ENCODE assay signal across 24 cellular contexts in the genomic region with DNA sequence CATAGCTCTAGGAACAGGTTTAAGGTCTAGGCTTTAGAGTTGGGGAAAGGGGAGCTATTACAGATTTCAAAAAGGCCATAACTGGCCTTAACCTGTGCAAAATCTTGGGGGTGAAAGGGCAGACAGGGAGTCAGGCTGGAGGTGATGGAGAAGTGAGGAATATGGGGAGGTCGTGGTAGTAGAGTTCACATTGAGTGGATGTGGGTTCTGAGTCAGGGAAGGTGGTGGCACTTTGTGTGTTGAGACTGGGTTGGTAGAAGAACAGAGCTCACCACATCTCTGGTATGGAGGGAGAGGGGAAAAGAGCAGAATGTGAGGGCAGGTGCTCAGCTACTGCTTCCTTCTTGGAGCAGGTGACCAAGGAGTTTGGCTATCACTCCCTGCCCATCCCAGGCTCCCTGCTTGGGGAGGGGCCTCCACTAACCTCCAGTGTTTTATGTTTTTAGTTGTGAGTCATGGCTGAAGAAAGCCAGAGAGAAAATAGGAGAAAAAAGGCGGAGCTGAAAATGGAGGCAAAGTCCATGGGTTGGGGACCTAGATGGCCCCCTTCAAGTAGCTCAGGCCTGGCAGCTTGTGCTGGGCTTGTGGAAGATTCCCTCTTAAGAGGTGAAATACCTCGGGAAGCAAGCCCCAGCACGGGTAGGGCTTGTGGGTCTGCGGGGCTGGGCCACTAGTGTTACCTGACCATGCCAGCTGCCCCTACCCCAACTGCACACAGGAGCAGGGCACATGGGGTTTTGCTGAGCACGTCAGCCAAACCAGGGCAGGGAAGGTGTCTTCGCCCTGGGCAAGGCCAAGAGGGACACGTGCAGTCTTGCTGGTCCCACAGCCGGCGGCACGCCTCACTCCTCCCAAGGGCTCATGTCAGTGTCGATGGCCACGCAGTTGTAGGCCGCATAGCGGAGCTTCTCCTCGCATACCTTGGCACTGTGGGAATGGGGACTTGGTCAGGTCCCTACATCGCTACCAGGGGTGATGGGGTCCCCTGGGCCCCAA. TPM values are rescaled to one million over a fixed set of nuclear protein-coding genes. Genes with fewer than 3 reads are reported as not detected.
DNase-seq lines count a peak whose midpoint lies in the region; ATAC-seq and TF ChIP-seq lines count a peak whose summit lies in the region.
"Had no signal": no experiment of that assay in that cellular context is flagged by ENCODE, and none has a peak within 500 bp of the region (broad histone marks: within the 10 kb centered on the region; RNA-seq: fewer than 3 reads in every experiment).

No MANE protein-coding gene starts in this region.

- H3K36me3 Mint-ChIP-seq in activated CD8-positive, alpha-beta T cell treated with anti-CD3 and anti-CD28 coated beads for 36 hours (ENCODE audit: low read depth), result peaks cover 6% of the 10 kb centered on the region
- H3K36me3 Mint-ChIP-seq in activated CD8-positive, alpha-beta T cell treated with anti-CD3 and anti-CD28 coated beads, Interleukin-2, amount 10 ng/mL, durations not matched to agents 7 days and 5 days (ENCODE audit: low read depth), result peaks cover 29% of the 10 kb centered on the region
- peaks cover 63% of the 10 kb centered on the region for H3K36me3 Mint-ChIP-seq in CD8-positive, alpha-beta T cell
- H3K36me3 Mint-ChIP-seq in dendritic cell treated with granulocyte-macrophage colony-stimulating factor and Interleukin-4, amounts not matched to agents 40 ng/mL and 50 ng/mL, for 4 days (ENCODE audit: low read depth), result peaks cover 66% of the 10 kb centered on the region
- peaks cover 0 to 63% (median 6%) of the 10 kb centered on the region in 3 donors for H3K36me3 Mint-ChIP-seq in naive thymus-derived CD8-positive, alpha-beta T cell

- H3K27me3 Mint-ChIP-seq in activated CD8-positive, alpha-beta T cell treated with anti-CD3 and anti-CD28 coated beads for 36 hours, result no peaks in the 10 kb centered on the region
- no peaks in the 10 kb centered on the region for H3K27me3 Mint-ChIP-seq in activated CD8-positive, alpha-beta T cell treated with anti-CD3 and anti-CD28 coated beads, Interleukin-2, amount 10 ng/mL, durations not matched to agents 7 days and 5 days (ENCODE audit: low read depth)
- H3K27me3 Mint-ChIP-seq in CD8-positive, alpha-beta T cell (ENCODE audit: low read depth), result no peaks in the 10 kb centered on the region
- H3K27me3 Mint-ChIP-seq in dendritic cell treated with granulocyte-macrophage colony-stimulating factor and Interleukin-4, amounts not matched to agents 40 ng/mL and 50 ng/mL, for 4 days, result no peaks in the 10 kb centered on the region
- H3K27me3 Mint-ChIP-seq in naive thymus-derived CD8-positive, alpha-beta T cell, result no peaks in the 10 kb centered on the region

- H3K27ac ChIP-seq in CD8-positive, alpha-beta T cell (ENCODE audit: low read depth, low read length), result no peak overlapping the region
- no peak overlapping the region for H3K27ac ChIP-seq in caudate nucleus (ENCODE audit: low read depth, low read length)
- H3K27ac ChIP-seq: adrenal gland, heart left ventricle, left ventricle myocardium inferior, upper lobe of left lung had no signal

- no peak overlapping the region for H3K4me3 ChIP-seq in CD8-positive, alpha-beta T cell (ENCODE audit: low read depth, low read length)
- H3K4me3 ChIP-seq: adrenal gland, heart left ventricle, left ventricle myocardium inferior, upper lobe of left lung had no signal

- CTCF ChIA-PET in activated CD8-positive, alpha-beta T cell treated with anti-CD3 and anti-CD28 coated beads for 36 hours (lab: Charles Lee), result interaction anchor here (0.7 kb wide), 1 partner anchor 17 kb away, joined by 3 read pairs; a partner anchor contains a TSS
- CTCF ChIA-PET in activated CD8-positive, alpha-beta T cell treated with anti-CD3 and anti-CD28 coated beads, Interleukin-2, amount 10 ng/mL, durations not matched to agents 7 days and 5 days (lab: Charles Lee), result no interaction called here
- CTCF ChIA-PET in CD8-positive, alpha-beta T cell (lab: Charles Lee), result interaction anchor here (0.8 to 0.9 kb wide), 2 partner anchors 11 to 216 kb away, joined by 3 read pairs; no protein-coding TSS in a partner anchor

- H3K4me1 Mint-ChIP-seq in activated CD8-positive, alpha-beta T cell treated with anti-CD3 and anti-CD28 coated beads for 36 hours (ENCODE audit: low read depth), result peaks cover 6% of the 10 kb centered on the region
- H3K4me1 Mint-ChIP-seq in activated CD8-positive, alpha-beta T cell treated with anti-CD3 and anti-CD28 coated beads, Interleukin-2, amount 10 ng/mL, durations not matched to agents 7 days and 5 days (ENCODE audit: low read depth), result peaks cover 8% of the 10 kb centered on the region
- peaks cover 5% of the 10 kb centered on the region for H3K4me1 Mint-ChIP-seq in CD8-positive, alpha-beta T cell (ENCODE audit: low read depth)
- H3K4me1 Mint-ChIP-seq in dendritic cell treated with granulocyte-macrophage colony-stimulating factor and Interleukin-4, amounts not matched to agents 40 ng/mL and 50 ng/mL, for 4 days (ENCODE audit: low read depth), result peaks cover 27% of the 10 kb centered on the region
- H3K4me1 Mint-ChIP-seq in naive thymus-derived CD8-positive, alpha-beta T cell, result peaks cover 4 to 12% (median 9%) of the 10 kb centered on the region in 4 donors

- intact Hi-C loops in activated CD8-positive, alpha-beta T cell treated with anti-CD3 and anti-CD28 coated beads for 36 hours (cut with micrococcal nuclease), result no loop called here
- intact Hi-C loops in CD8-positive, alpha-beta T cell (cut with DNase I, micrococcal nuclease), result no loop called here
- intact Hi-C loops in dendritic cell treated with granulocyte-macrophage colony-stimulating factor and Interleukin-4, amounts not matched to agents 40 ng/mL and 50 ng/mL, for 4 days (cut with micrococcal nuclease), result loop anchor here (2.0 kb wide), 1 partner anchor 14 kb away; no protein-coding TSS in a partner anchor

- no peaks in the 10 kb centered on the region for H3K4me1 ChIP-seq in CD8-positive, alpha-beta T cell (ENCODE audit: insufficient read depth, low read length)

- H3K9me3 ChIP-seq in CD8-positive, alpha-beta T cell (ENCODE audit: low read length), result no peaks in the 10 kb centered on the region
- H3K9me3 ChIP-seq: adrenal gland, heart left ventricle, left ventricle myocardium inferior, upper lobe of left lung had no signal

- H3K36me3 ChIP-seq in CD8-positive, alpha-beta T cell (ENCODE audit: insufficient read depth, low read length), result peaks cover 46% of the 10 kb centered on the region

- no peak for ATAC-seq in activated CD8-positive, alpha-beta T cell treated with anti-CD3 and anti-CD28 coated beads for 36 hours
- no peak for ATAC-seq in activated CD8-positive, alpha-beta T cell treated with anti-CD3 and anti-CD28 coated beads, Interleukin-2, amount 10 ng/mL, durations not matched to agents 7 days and 5 days
- ATAC-seq in CD8-positive, alpha-beta T cell, result no peak
- no peak for ATAC-seq in naive thymus-derived CD8-positive, alpha-beta T cell
- ATAC-seq: activated CD4-positive, CD25-positive, alpha-beta regulatory T cell treated with anti-CD3 and anti-CD28 coated beads, Interleukin-2, amount 50 U/mL, for 24 hours; activated T-cell treated with anti-CD3 and anti-CD28 coated beads, Interleukin-2, amount 50 U/mL, for 72 hours; heart left ventricle had no signal

- POLR2A ChIA-PET in activated CD8-positive, alpha-beta T cell treated with anti-CD3 and anti-CD28 coated beads for 36 hours (lab: Charles Lee), result interaction anchor here (0.9 to 1.4 kb wide), 2 partner anchors 272 to 300 kb away, joined by 4 to 5 read pairs; a partner anchor contains a TSS
- POLR2A ChIA-PET in activated CD8-positive, alpha-beta T cell treated with anti-CD3 and anti-CD28 coated beads, Interleukin-2, amount 10 ng/mL, durations not matched to agents 7 days and 5 days (lab: Charles Lee), result interaction anchor here (0.6 to 1.4 kb wide), 2 partner anchors 9 to 334 kb away, joined by 3 to 5 read pairs; a partner anchor contains a TSS
- POLR2A ChIA-PET in CD8-positive, alpha-beta T cell (lab: Charles Lee), result interaction anchor here (1.1 to 1.4 kb wide), 2 partner anchors 8 to 16 kb away, joined by 3 to 5 read pairs; a partner anchor contains a TSS
- POLR2A ChIA-PET in naive thymus-derived CD8-positive, alpha-beta T cell (lab: Charles Lee), result interaction anchor here (0.9 kb wide), 1 partner anchor 270 kb away, joined by 3 read pairs; no protein-coding TSS in a partner anchor

- H3K27ac Mint-ChIP-seq in activated CD8-positive, alpha-beta T cell treated with anti-CD3 and anti-CD28 coated beads for 36 hours, result peak overlapping the region; percentile 23
- no peak overlapping the region for H3K27ac Mint-ChIP-seq in activated CD8-positive, alpha-beta T cell treated with anti-CD3 and anti-CD28 coated beads, Interleukin-2, amount 10 ng/mL, durations not matched to agents 7 days and 5 days
- peak overlapping the region; percentile 52 for H3K27ac Mint-ChIP-seq in CD8-positive, alpha-beta T cell
- H3K27ac Mint-ChIP-seq in dendritic cell treated with granulocyte-macrophage colony-stimulating factor and Interleukin-4, amounts not matched to agents 40 ng/mL and 50 ng/mL, for 4 days, result peak overlapping the region; percentile 87
- H3K27ac Mint-ChIP-seq in naive thymus-derived CD8-positive, alpha-beta T cell, result peak overlapping the region in 8 of 10 donors; percentile 9 to 79 (median 50)
- H3K27ac Mint-ChIP-seq: activated T-cell treated with anti-CD3 and anti-CD28 coated beads, Interleukin-2, amount 50 U/mL, for 72 hours had no signal

- no peak overlapping the region for H3K4me3 Mint-ChIP-seq in activated CD8-positive, alpha-beta T cell treated with anti-CD3 and anti-CD28 coated beads for 36 hours
- no peak overlapping the region for H3K4me3 Mint-ChIP-seq in activated CD8-positive, alpha-beta T cell treated with anti-CD3 and anti-CD28 coated beads, Interleukin-2, amount 10 ng/mL, durations not matched to agents 7 days and 5 days
- H3K4me3 Mint-ChIP-seq in CD8-positive, alpha-beta T cell, result no peak overlapping the region
- H3K4me3 Mint-ChIP-seq in dendritic cell treated with granulocyte-macrophage colony-stimulating factor and Interleukin-4, amounts not matched to agents 40 ng/mL and 50 ng/mL, for 4 days, result no peak overlapping the region
- H3K4me3 Mint-ChIP-seq in naive thymus-derived CD8-positive, alpha-beta T cell, result no peak overlapping the region
- H3K4me3 Mint-ChIP-seq: activated T-cell treated with anti-CD3 and anti-CD28 coated beads, Interleukin-2, amount 50 U/mL, for 72 hours; immature natural killer cell had no signal

- TF ChIP-seq CTCF in activated CD8-positive, alpha-beta T cell treated with anti-CD3 and anti-CD28 coated beads for 36 hours (IDR thresholded peaks at IDR 0.05), result no peak
- TF ChIP-seq CTCF in CD8-positive, alpha-beta T cell (IDR thresholded peaks at IDR 0.05), result no peak

- DNase-seq in activated CD8-positive, alpha-beta T cell treated with anti-CD3 and anti-CD28 coated beads for 36 hours, result no peak
- DNase-seq in activated CD8-positive, alpha-beta T cell treated with anti-CD3 and anti-CD28 coated beads, Interleukin-2, amount 10 ng/mL, durations not matched to agents 7 days and 5 days, result no peak
- no peak for DNase-seq in CD8-positive, alpha-beta T cell
- DNase-seq in naive thymus-derived CD8-positive, alpha-beta T cell, result no peak
- DNase-seq in NOMO-1 treated with dmso at 0.1 percent for 144 hours (lab: John Stamatoyannopoulos, UW; ENCODE audit: unreplicated experiment), result no peak
- no peak for DNase-seq in caudate nucleus (lab: John Stamatoyannopoulos, UW)
- no peak for DNase-seq in NCI-H1105 treated with DMSO at 0.1 percent for 48 hours (lab: John Stamatoyannopoulos, UW)
- DNase-seq: 8988T; activated T-cell treated with anti-CD3 and anti-CD28 coated beads, Interleukin-2, amount 50 U/mL, for 72 hours; COR-L47; DND-41; heart left ventricle; immature natural killer cell; KG1; left ventricle myocardium inferior; NCI-H1694; NCI-H526; nucleus accumbens; SHP77; stimulated activated CD4-positive, alpha-beta T cell treated with anti-CD3 and anti-CD28 coated beads, Interleukin-4, amount 100 ng/mL, for 24 hours had no signal

- no peaks in the 10 kb centered on the region for H3K27me3 ChIP-seq in CD8-positive, alpha-beta T cell (ENCODE audit: insufficient read depth, low read length)
- H3K27me3 ChIP-seq: adrenal gland, heart left ventricle, upper lobe of left lung had no signal

- no peaks in the 10 kb centered on the region for H3K9me3 Mint-ChIP-seq in activated CD8-positive, alpha-beta T cell treated with anti-CD3 and anti-CD28 coated beads for 36 hours
- no peaks in the 10 kb centered on the region for H3K9me3 Mint-ChIP-seq in activated CD8-positive, alpha-beta T cell treated with anti-CD3 and anti-CD28 coated beads, Interleukin-2, amount 10 ng/mL, durations not matched to agents 7 days and 5 days (ENCODE audit: insufficient read depth)
- H3K9me3 Mint-ChIP-seq in CD8-positive, alpha-beta T cell, result no peaks in the 10 kb centered on the region
- H3K9me3 Mint-ChIP-seq in dendritic cell treated with granulocyte-macrophage colony-stimulating factor and Interleukin-4, amounts not matched to agents 40 ng/mL and 50 ng/mL, for 4 days, result no peaks in the 10 kb centered on the region
- no peaks in the 10 kb centered on the region for H3K9me3 Mint-ChIP-seq in naive thymus-derived CD8-positive, alpha-beta T cell
- H3K9me3 Mint-ChIP-seq: activated T-cell treated with anti-CD3 and anti-CD28 coated beads, Interleukin-2, amount 50 U/mL, for 72 hours; immature natural killer cell had no signal

RNA-seq across cellular contexts. Expression of a gene that starts 8.2 kb away (rescaled TPM):
- total RNA-seq in activated CD8-positive, alpha-beta T cell treated with anti-CD3 and anti-CD28 coated beads for 36 hours, result 10 to 100 TPM; 16.4 to 16.9 TPM
- total RNA-seq in activated CD8-positive, alpha-beta T cell treated with anti-CD3 and anti-CD28 coated beads, Interleukin-2, amount 10 ng/mL, durations not matched to agents 7 days and 5 days, result 10 to 100 TPM; 33.5 to 38.6 TPM
- total RNA-seq in CD8-positive, alpha-beta T cell, result 10 to 100 TPM; 33.5 to 36.0 TPM
- 10 to 100 TPM; 47.2 to 49.3 TPM for total RNA-seq in naive thymus-derived CD8-positive, alpha-beta T cell
- polyA plus RNA-seq in naive thymus-derived CD8-positive, alpha-beta T cell, result 10 to 100 TPM in 2 of 3 donors, 1 to 10 TPM in 1; 7.2 to 17.8 (median 15.6) TPM

RNA-seq across cellular contexts. Expression of a gene that starts 9.1 kb away (rescaled TPM):
- 100 to 1,000 TPM; 109 to 113 TPM for total RNA-seq in activated CD8-positive, alpha-beta T cell treated with anti-CD3 and anti-CD28 coated beads for 36 hours
- total RNA-seq in activated CD8-positive, alpha-beta T cell treated with anti-CD3 and anti-CD28 coated beads, Interleukin-2, amount 10 ng/mL, durations not matched to agents 7 days and 5 days, result 10 to 100 TPM; 74.7 to 76.4 TPM
- 10 to 100 TPM; 38.3 to 41.2 TPM for total RNA-seq in CD8-positive, alpha-beta T cell
- total RNA-seq in naive thymus-derived CD8-positive, alpha-beta T cell, result 10 to 100 TPM; 74.9 to 78.8 TPM
- 10 to 100 TPM; 71.6 to 80.9 (median 74.9) TPM for polyA plus RNA-seq in naive thymus-derived CD8-positive, alpha-beta T cell

RNA-seq across cellular contexts. Expression of a gene that starts 16.6 kb away (rescaled TPM):
- total RNA-seq in activated CD8-positive, alpha-beta T cell treated with anti-CD3 and anti-CD28 coated beads for 36 hours, result 10 to 100 TPM; 40.5 to 45.3 TPM
- total RNA-seq in activated CD8-positive, alpha-beta T cell treated with anti-CD3 and anti-CD28 coated beads, Interleukin-2, amount 10 ng/mL, durations not matched to agents 7 days and 5 days, result 10 to 100 TPM; 24.6 to 28.8 TPM
- total RNA-seq in CD8-positive, alpha-beta T cell, result 1 to 10 TPM; 5.8 to 6.0 TPM
- total RNA-seq in naive thymus-derived CD8-positive, alpha-beta T cell, result 10 to 100 TPM; 16.0 to 16.5 TPM
- 10 to 100 TPM; 22.1 to 27.9 (median 22.5) TPM for polyA plus RNA-seq in naive thymus-derived CD8-positive, alpha-beta T cell
